14 cellular contexts compared by ENCODE assay signal in the genomic region with DNA sequence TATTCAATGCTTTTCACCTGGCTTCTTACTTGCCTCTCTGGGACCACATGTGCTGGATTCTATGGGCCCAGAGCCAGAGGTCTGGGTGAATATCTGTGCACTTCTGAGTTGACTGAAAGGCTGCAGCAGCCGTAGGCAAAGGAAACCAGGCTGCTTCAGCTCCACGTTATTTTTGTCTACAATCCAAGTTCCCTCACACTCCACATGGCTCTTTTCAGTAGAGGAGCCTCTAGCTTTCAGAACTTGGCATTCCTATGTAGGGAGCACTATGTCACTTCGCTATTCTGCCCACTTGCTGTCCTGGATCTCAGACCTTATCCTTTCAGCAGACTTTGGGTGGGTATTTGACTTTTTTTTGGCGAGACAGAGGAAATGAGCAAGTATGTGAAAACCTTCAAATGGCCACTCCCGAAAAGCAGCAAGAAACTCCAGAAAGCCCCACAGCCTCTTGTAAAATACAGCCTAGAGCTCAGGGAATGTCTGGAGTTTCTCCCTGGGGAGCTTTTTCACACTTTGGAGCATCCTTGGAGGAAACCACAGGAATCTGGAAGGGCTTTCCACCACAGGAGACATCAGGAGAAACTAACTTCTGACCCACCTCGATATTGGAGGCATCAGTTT.
DNase-seq lines count a peak whose midpoint lies in the region; ATAC-seq, FAIRE-seq and TF ChIP-seq lines count a peak whose summit lies in the region.
"Had no signal": no experiment of that assay in that cellular context is flagged by ENCODE, and none has a peak within 500 bp of the region (broad histone marks: within the 10 kb centered on the region; RNA-seq: fewer than 3 reads in every experiment).

No MANE protein-coding gene starts in this region.

- no peak for FAIRE-seq in HTR-8/SVneo (lab: Jason Lieb, UNC)
- FAIRE-seq: H1 had no signal

- peak; percentile 59 to 89 (median 70) for ATAC-seq in heart left ventricle
- no peak for ATAC-seq in HG02885 (IDR thresholded peaks at IDR 0.05; ENCODE audit: poor library complexity, unreplicated experiment)
- ATAC-seq: WTC11 had no signal

- H3K4me1 ChIP-seq in heart left ventricle (peaks cover 0 to 58% (median 4%) of the 10 kb centered on the region in 12 donors), sigmoid colon (peaks cover 0 to 12% (median 0%) of the 10 kb centered on the region in 4 donors)

- TF ChIP-seq EP300 in sigmoid colon (IDR thresholded peaks at IDR 0.05) = no peak

- 48 to 54% (median 49%) methylated on average over 6 of the region's 6 CpGs for WGBS in heart left ventricle, 4 donors
- WGBS in sigmoid colon, 2 donors = 82 to 86% methylated on average over 6 of the region's 6 CpGs

- H3K27ac ChIP-seq in heart left ventricle (peak overlapping the region; percentile 23 to 70 (median 57)), sigmoid colon (peak overlapping the region in 3 of 4 donors; percentile 40 to 66 (median 55))
- H3K27ac ChIP-seq: HL-60 had no signal

- H3K36me3 ChIP-seq in BJ (ENCODE audit: control insufficient read depth, insufficient read depth, low read length) = peaks cover 17% of the 10 kb centered on the region
- peaks cover 0 to 75% (median 30%) of the 10 kb centered on the region in 9 donors for H3K36me3 ChIP-seq in heart left ventricle
- peaks cover 0 to 18% (median 0%) of the 10 kb centered on the region in 4 donors for H3K36me3 ChIP-seq in sigmoid colon

- DNase-seq in BJ (ENCODE audit: low read depth) (peak; percentile 89), amniotic epithelial cell (ENCODE audit: low read depth) (peak; percentile 29), heart left ventricle (peak in 1 of 5 donors; percentile 48), sigmoid colon (no peak), NCI-H1048 (lab: John Stamatoyannopoulos, UW) (no peak), HTR-8/SVneo (ENCODE audit: insufficient read length, low spot score) (no peak), OCI-M2 (lab: John Stamatoyannopoulos, UW; ENCODE audit: unreplicated experiment) (no peak)
- DNase-seq: activated naive CD8-positive, alpha-beta T cell treated with anti-CD3 and anti-CD28 coated beads, Interleukin-2, amount 10 ng/mL, durations not matched to agents 7 days and 5 days; dermis blood vessel endothelial cell; DMS79 had no signal

- H3K4me3 ChIP-seq in BJ (ENCODE audit: low read depth, low read length) (no peak overlapping the region), heart left ventricle (no peak overlapping the region), sigmoid colon (no peak overlapping the region)

- CTCF ChIA-PET in BJ (lab: Yijun Ruan, JAX) = interaction anchor here (0.5 to 1.4 kb wide), 5 partner anchors 9 to 433 kb away, joined by 3 to 4 read pairs (median 3); no protein-coding TSS in a partner anchor

- intact Hi-C loops in heart left ventricle (cut with DNase I) = no loop called here
- intact Hi-C loops in sigmoid colon (cut with DNase I) = loop anchor here (10.0 kb wide), 1 partner anchor 233 kb away; the partner anchor contains the start of gene FBN1

- H3K9me3 ChIP-seq in heart left ventricle (no peaks in the 10 kb centered on the region), sigmoid colon (no peaks in the 10 kb centered on the region)

- POLR2A ChIA-PET in BJ (lab: Charles Lee) = interaction anchor here (0.7 kb wide), 1 partner anchor 9 kb away, joined by 4 read pairs; no protein-coding TSS in a partner anchor

- H3K27me3 ChIP-seq in BJ (ENCODE audit: control insufficient read depth, insufficient read depth, low read length) (no peaks in the 10 kb centered on the region), heart left ventricle (no peaks in the 10 kb centered on the region), sigmoid colon (no peaks in the 10 kb centered on the region)

- no peak for TF ChIP-seq POLR2A in heart left ventricle (IDR thresholded peaks at IDR 0.05)
- no peak for TF ChIP-seq POLR2A in sigmoid colon (IDR thresholded peaks at IDR 0.05)

- no peak for TF ChIP-seq CTCF in BJ (IDR thresholded peaks at IDR 0.05; ENCODE audit: insufficient read depth, low read depth, low read length)
- no peak for TF ChIP-seq CTCF in heart left ventricle (IDR thresholded peaks at IDR 0.05)
- TF ChIP-seq CTCF in sigmoid colon (IDR thresholded peaks at IDR 0.05) = no peak

Comparison
In these comparisons a context has a peak if more than half of its experiments do, and no peak if none do; other contexts are left out.
1. DNase-seq: peak in BJ (single experiment) and amniotic epithelial cell (single experiment); none in sigmoid colon (single experiment), NCI-H1048 (single experiment), HTR-8/SVneo (single experiment) and OCI-M2 (single experiment).